Comparison of ENCODE assay signal across 8 cellular contexts in the genomic region with DNA sequence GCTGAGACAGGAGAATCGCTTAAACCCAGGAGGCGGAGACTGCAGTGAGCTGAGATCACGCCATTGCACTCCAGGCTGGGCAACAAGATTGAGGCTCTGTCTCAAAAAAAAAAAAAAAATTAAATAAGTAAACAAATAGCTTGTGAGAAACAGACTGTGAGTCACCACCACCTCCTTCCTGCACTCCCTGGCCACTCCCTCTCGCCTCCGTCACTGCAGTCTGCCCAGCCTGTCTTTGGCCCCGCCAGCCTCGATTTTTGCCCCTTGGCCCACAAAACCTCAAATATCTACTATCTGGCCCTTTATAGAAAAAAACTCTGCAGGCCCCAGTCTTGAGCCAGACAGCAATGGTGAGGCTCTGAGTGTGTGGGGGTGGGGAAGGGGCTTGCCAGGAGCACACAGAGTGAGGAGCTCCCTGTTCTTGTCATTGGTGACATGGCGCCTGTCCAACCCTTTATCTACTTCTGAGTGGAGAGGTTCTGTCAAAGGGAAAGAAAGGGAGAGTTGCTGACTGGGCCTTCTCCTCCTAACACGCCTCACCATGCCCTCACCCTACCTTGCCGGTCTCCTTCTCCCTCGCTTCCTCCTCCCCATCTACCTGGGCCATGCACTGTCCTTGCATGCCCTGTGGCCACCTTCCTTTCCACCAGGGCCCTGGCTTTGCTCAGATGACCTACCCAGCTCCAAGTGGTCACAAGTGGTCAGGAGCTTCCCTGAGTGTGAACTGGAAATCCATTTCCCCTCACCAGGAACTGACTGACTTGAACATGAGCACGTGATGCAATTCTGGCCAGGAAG. TPM values are rescaled to one million over a fixed set of nuclear protein-coding genes. Genes with fewer than 3 reads are reported as not detected.
DNase-seq lines count a peak whose midpoint lies in the region; ATAC-seq and TF ChIP-seq lines count a peak whose summit lies in the region.

No MANE protein-coding gene starts in this region.

- no peak overlapping the region for H3K4me3 Mint-ChIP-seq in CD4-positive, alpha-beta T cell
- no peak overlapping the region for H3K4me3 Mint-ChIP-seq in activated naive CD4-positive, alpha-beta T cell treated with anti-CD3 and anti-CD28 coated beads for 36 hours

- H3K4me1 ChIP-seq in lower lobe of right lung = peaks cover 36% of the 10 kb centered on the region

- DNase-seq in CD4-positive, alpha-beta T cell = peak in 5 of 10 experiments; percentile 10 to 17 (median 11)
- DNase-seq in NCI-H460 (ENCODE audit: extremely low read depth, low read depth) (peak; percentile 73), cardiac fibroblast (ENCODE audit: low read depth in 2 of 2) (peak; percentile 94), lower lobe of right lung (peak; percentile 89), NCI-H187 treated with DMSO at 0.1 percent for 48 hours (lab: John Stamatoyannopoulos, UW) (no peak), cerebellar nuclear complex (lab: John Stamatoyannopoulos, UW) (no peak)
- DNase-seq in activated naive CD4-positive, alpha-beta T cell treated with anti-CD3 and anti-CD28 coated beads for 36 hours = no peak

- no peaks in the 10 kb centered on the region for H3K4me1 Mint-ChIP-seq in CD4-positive, alpha-beta T cell (ENCODE audit: low read depth)
- peaks cover 14% of the 10 kb centered on the region for H3K4me1 Mint-ChIP-seq in activated naive CD4-positive, alpha-beta T cell treated with anti-CD3 and anti-CD28 coated beads for 36 hours (ENCODE audit: low read depth)

- no peaks in the 10 kb centered on the region for H3K9me3 ChIP-seq in CD4-positive, alpha-beta T cell (ENCODE audit: control insufficient read depth, low read length)
- H3K9me3 ChIP-seq in lower lobe of right lung = no peaks in the 10 kb centered on the region

- ATAC-seq in CD4-positive, alpha-beta T cell (ENCODE audit: poor library complexity) = peak; percentile 48
- ATAC-seq in lower lobe of right lung (peak; percentile 88 to 91), GM21786 (IDR thresholded peaks at IDR 0.05; ENCODE audit: unreplicated experiment) (no peak)

- TF ChIP-seq CTCF in CD4-positive, alpha-beta T cell (IDR thresholded peaks at IDR 0.05) = no peak
- no peak for TF ChIP-seq CTCF in cardiac fibroblast (IDR thresholded peaks at IDR 0.05; ENCODE audit: low read depth, low read length)
- no peak for TF ChIP-seq CTCF in lower lobe of right lung (IDR thresholded peaks at IDR 0.05)

- peaks cover 17% of the 10 kb centered on the region for H3K36me3 ChIP-seq in lower lobe of right lung

- CTCF ChIA-PET in CD4-positive, alpha-beta T cell (lab: Charles Lee) = no interaction called here
- CTCF ChIA-PET in activated naive CD4-positive, alpha-beta T cell treated with anti-CD3 and anti-CD28 coated beads for 36 hours (lab: Charles Lee) = interaction anchor here (0.7 to 1.8 kb wide), 2 partner anchors 8 to 115 kb away, joined by 4 to 9 read pairs; no protein-coding TSS in a partner anchor

- intact Hi-C loops in CD4-positive, alpha-beta T cell (cut with DNase I, micrococcal nuclease) = no loop called here
- intact Hi-C loops in lower lobe of right lung (cut with DNase I) = no loop called here
- intact Hi-C loops in activated naive CD4-positive, alpha-beta T cell treated with anti-CD3 and anti-CD28 coated beads for 36 hours (cut with micrococcal nuclease) = no loop called here

- H3K4me3 ChIP-seq in cardiac fibroblast (replicated peaks in 1 of 2; ENCODE audit: low read depth in 2 of 2, low read length in 2 of 2) (no peak overlapping the region), lower lobe of right lung (no peak overlapping the region)

- H3K27ac ChIP-seq in CD4-positive, alpha-beta T cell (ENCODE audit: low read depth, low read length) = no peak overlapping the region
- H3K27ac ChIP-seq in lower lobe of right lung = peak overlapping the region; percentile 78

- H3K36me3 Mint-ChIP-seq in CD4-positive, alpha-beta T cell (ENCODE audit: low read depth) = peaks cover 30% of the 10 kb centered on the region
- H3K36me3 Mint-ChIP-seq in activated naive CD4-positive, alpha-beta T cell treated with anti-CD3 and anti-CD28 coated beads for 36 hours (ENCODE audit: low read depth) = peaks cover 13% of the 10 kb centered on the region

- no peaks in the 10 kb centered on the region for H3K27me3 ChIP-seq in CD4-positive, alpha-beta T cell (ENCODE audit: control insufficient read depth, insufficient read depth, low read length)
- no peaks in the 10 kb centered on the region for H3K27me3 ChIP-seq in lower lobe of right lung (ENCODE audit: low read depth)

- H3K27ac Mint-ChIP-seq in CD4-positive, alpha-beta T cell = no peak overlapping the region
- no peak overlapping the region for H3K27ac Mint-ChIP-seq in activated naive CD4-positive, alpha-beta T cell treated with anti-CD3 and anti-CD28 coated beads for 36 hours

- no peaks in the 10 kb centered on the region for H3K9me3 Mint-ChIP-seq in CD4-positive, alpha-beta T cell
- H3K9me3 Mint-ChIP-seq in activated naive CD4-positive, alpha-beta T cell treated with anti-CD3 and anti-CD28 coated beads for 36 hours = no peaks in the 10 kb centered on the region

- H3K27me3 Mint-ChIP-seq in CD4-positive, alpha-beta T cell = no peaks in the 10 kb centered on the region
- no peaks in the 10 kb centered on the region for H3K27me3 Mint-ChIP-seq in activated naive CD4-positive, alpha-beta T cell treated with anti-CD3 and anti-CD28 coated beads for 36 hours (ENCODE audit: low read depth)

- POLR2A ChIA-PET in CD4-positive, alpha-beta T cell (lab: Charles Lee) = interaction anchor here (1.2 kb wide), 1 partner anchor 84 kb away, joined by 3 read pairs; no protein-coding TSS in a partner anchor

RNA-seq across cellular contexts. Expression of a gene that starts 22.1 kb away (rescaled TPM):
- 1 to 10 TPM; 4.5 to 4.9 TPM for total RNA-seq in CD4-positive, alpha-beta T cell
- 54.1 and 55.4 TPM in 2 replicates for total RNA-seq in NCI-H460 (2014; rRNA removed; shearing (Covaris generic))
- 60.3 and 83.9 TPM in 2 replicates for polyA plus RNA-seq in NCI-H460 (2014; cell fraction: nucleus; rRNA removed)
- 158 TPM for total RNA-seq in lower lobe of right lung
- 1 to 10 TPM; 6.9 to 7.7 TPM for total RNA-seq in activated naive CD4-positive, alpha-beta T cell treated with anti-CD3 and anti-CD28 coated beads for 36 hours

Comparison
In these comparisons a context has a peak if more than half of its experiments do, and no peak if none do; other contexts are left out.
1. DNase-seq: peak in NCI-H460 (single experiment), cardiac fibroblast (2 of 2) and lower lobe of right lung (single experiment); none in NCI-H187 treated with DMSO at 0.1 percent for 48 hours (single experiment), cerebellar nuclear complex (0 of 2) and activated naive CD4-positive, alpha-beta T cell treated with anti-CD3 and anti-CD28 coated beads for 36 hours (single experiment).